Comparison of ENCODE assay signal across 21 cellular contexts in genomic region chr3:40864146-40864782, GRCh38.
"Had no signal": no experiment of that assay in that cellular context is flagged by ENCODE, and none has a peak within 500 bp of the region (broad histone marks: within the 10 kb centered on the region; RNA-seq: fewer than 3 reads in every experiment).

No MANE protein-coding gene starts in this region.

- ATAC-seq: activated CD8-positive, alpha-beta memory T cell treated with anti-CD3 and anti-CD28 coated beads, Interleukin-2, amount 10 ng/mL, durations not matched to agents 7 days and 5 days; left colon had no signal

- H3K27ac ChIP-seq: prostate gland, right atrium auricular region had no signal

- H3K4me3 Mint-ChIP-seq: activated CD8-positive, alpha-beta memory T cell treated with anti-CD3 and anti-CD28 coated beads, Interleukin-2, amount 10 ng/mL, durations not matched to agents 7 days and 5 days; activated naive CD8-positive, alpha-beta T cell treated with anti-CD3 and anti-CD28 coated beads for 36 hours; nephron had no signal

- H3K4me1 Mint-ChIP-seq: activated CD8-positive, alpha-beta memory T cell treated with anti-CD3 and anti-CD28 coated beads, Interleukin-2, amount 10 ng/mL, durations not matched to agents 7 days and 5 days; activated naive CD8-positive, alpha-beta T cell treated with anti-CD3 and anti-CD28 coated beads for 36 hours had no signal

- H3K36me3 ChIP-seq: prostate gland, right atrium auricular region, tibial nerve had no signal

- H3K27ac Mint-ChIP-seq: activated CD8-positive, alpha-beta memory T cell treated with anti-CD3 and anti-CD28 coated beads, Interleukin-2, amount 10 ng/mL, durations not matched to agents 7 days and 5 days; activated naive CD8-positive, alpha-beta T cell treated with anti-CD3 and anti-CD28 coated beads for 36 hours; nephron had no signal

- DNase-seq: activated CD4-positive, alpha-beta T cell treated with anti-CD3 and anti-CD28 coated beads, Interleukin-2, amount 50 U/mL, for 48 hours; activated CD8-positive, alpha-beta memory T cell treated with anti-CD3 and anti-CD28 coated beads, Interleukin-2, amount 10 ng/mL, durations not matched to agents 7 days and 5 days; activated naive CD4-positive, alpha-beta T cell; activated naive CD8-positive, alpha-beta T cell treated with anti-CD3 and anti-CD28 coated beads for 36 hours; amniotic stem cell; central memory CD4-positive, alpha-beta T cell; foreskin fibroblast; glutamatergic neuron; hippocampal formation; left colon; midbrain; stimulated activated CD4-positive, alpha-beta T cell treated with anti-CD3 and anti-CD28 coated beads, Interleukin-2, amount 100 ng/mL, for 24 hours; stimulated activated naive CD4-positive, alpha-beta T cell treated with Interleukin-2 at 50 U/mL for 16 hours; SW 1271; T-helper 2 cell had no signal

- H3K4me1 ChIP-seq: prostate gland, right atrium auricular region had no signal

- H3K36me3 Mint-ChIP-seq: activated CD8-positive, alpha-beta memory T cell treated with anti-CD3 and anti-CD28 coated beads, Interleukin-2, amount 10 ng/mL, durations not matched to agents 7 days and 5 days; activated naive CD8-positive, alpha-beta T cell treated with anti-CD3 and anti-CD28 coated beads for 36 hours had no signal

- H3K9me3 ChIP-seq: prostate gland, right atrium auricular region, tibial nerve had no signal

- H3K9me3 Mint-ChIP-seq: activated naive CD8-positive, alpha-beta T cell treated with anti-CD3 and anti-CD28 coated beads for 36 hours; nephron had no signal

- H3K27me3 ChIP-seq: right atrium auricular region, tibial nerve had no signal

- H3K4me3 ChIP-seq: coronary artery, lung, prostate gland, right atrium auricular region, tibial nerve had no signal
